ENCODE assay signal across 13 cellular contexts in the genomic region with DNA sequence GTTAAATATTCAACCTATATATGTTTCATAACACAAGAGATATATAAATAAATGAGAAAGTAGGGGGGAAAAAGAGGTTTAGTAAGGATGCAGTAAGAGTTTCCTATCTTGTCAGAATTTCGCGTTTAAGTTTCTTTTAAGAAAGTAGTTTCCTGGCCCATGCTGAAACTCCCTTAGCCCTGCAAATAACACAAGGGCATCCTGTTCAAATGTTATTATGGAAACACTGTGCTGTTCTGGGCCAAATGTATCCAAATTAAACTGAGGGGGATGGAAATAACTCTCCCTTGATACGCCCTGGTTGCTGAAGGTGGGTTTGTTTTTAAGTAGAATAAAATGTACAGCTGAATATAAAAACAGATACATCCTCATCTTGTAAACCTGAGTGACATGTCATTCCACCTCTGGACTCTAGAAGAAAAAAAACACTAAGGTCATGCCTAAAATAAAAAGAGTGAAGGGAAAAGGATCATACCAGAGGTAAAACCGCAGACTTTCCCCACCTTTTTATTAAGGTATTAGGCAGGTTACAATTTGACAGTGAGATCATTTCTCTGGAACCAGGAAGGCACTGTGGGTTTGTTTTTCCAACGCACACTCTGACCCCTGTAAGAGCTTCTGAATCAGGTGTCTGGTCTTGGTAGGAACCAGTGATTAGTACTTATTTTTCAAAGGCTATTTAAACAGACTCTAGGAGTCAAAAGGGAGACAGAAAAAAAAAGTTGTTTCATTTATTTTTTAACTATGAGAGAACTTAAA. TPM values are rescaled to one million over a fixed set of nuclear protein-coding genes. Genes with fewer than 3 reads are reported as not detected.
DNase-seq lines count a peak whose midpoint lies in the region; ATAC-seq, FAIRE-seq and TF ChIP-seq lines count a peak whose summit lies in the region.
"Had no signal": no experiment of that assay in that cellular context is flagged by ENCODE, and none has a peak within 500 bp of the region (broad histone marks: within the 10 kb centered on the region; RNA-seq: fewer than 3 reads in every experiment).

No MANE protein-coding gene starts in this region.

- H3K4me3 ChIP-seq in HEK293 (ENCODE audit: low read depth, low read length) (no peak overlapping the region), bronchial epithelial cell (ENCODE audit: low read depth, low read length) (no peak overlapping the region)

- POLR2A ChIA-PET in HEK293 (lab: Yijun Ruan, JAX), result no interaction called here

- peak overlapping the region; percentile 66 for H3K4me3 Mint-ChIP-seq in T-helper 2 cell treated with Interferon-gamma antibody and Interleukin-4, amounts not matched to agents 5 μg/mL and 100 μg/mL, for 36 hours
- peak overlapping the region; percentile 75 for H3K4me3 Mint-ChIP-seq in stimulated activated effector memory CD8-positive, alpha-beta T cell treated with anti-CD3 and anti-CD28 coated beads, Interleukin-12 subunit alpha, Interleukin-12 subunit beta, amount 100 ng/mL, for 72 hours

- H3K27ac Mint-ChIP-seq in T-helper 2 cell treated with Interferon-gamma antibody and Interleukin-4, amounts not matched to agents 5 μg/mL and 100 μg/mL, for 36 hours, result peak overlapping the region; percentile 73
- peak overlapping the region; percentile 93 for H3K27ac Mint-ChIP-seq in stimulated activated effector memory CD8-positive, alpha-beta T cell treated with anti-CD3 and anti-CD28 coated beads, Interleukin-12 subunit alpha, Interleukin-12 subunit beta, amount 100 ng/mL, for 72 hours

- H3K36me3 ChIP-seq in HEK293 (ENCODE audit: control insufficient read depth in 2 of 2, insufficient read depth in 1 of 2, low read length in 2 of 2), result no peaks in the 10 kb centered on the region
- H3K36me3 ChIP-seq in bronchial epithelial cell (ENCODE audit: control insufficient read depth, insufficient read depth, low read length), result no peaks in the 10 kb centered on the region
- H3K36me3 ChIP-seq: heart left ventricle had no signal

- no peaks in the 10 kb centered on the region for H3K27me3 ChIP-seq in bronchial epithelial cell (ENCODE audit: control insufficient read depth, insufficient read depth, low read length)
- H3K27me3 ChIP-seq: heart left ventricle had no signal

- DNase-seq in T-helper 2 cell treated with Interferon-gamma antibody and Interleukin-4, amounts not matched to agents 5 μg/mL and 100 μg/mL, for 36 hours (ENCODE audit: low spot score), result no peak
- DNase-seq in T-helper 2 cell, result no peak
- peak; percentile 5 for DNase-seq in bronchial epithelial cell (ENCODE audit: low read depth)
- peak in 1 of 2 donors; percentile 45 for DNase-seq in stimulated activated effector memory CD8-positive, alpha-beta T cell treated with anti-CD3 and anti-CD28 coated beads, Interleukin-12 subunit alpha, Interleukin-12 subunit beta, amount 100 ng/mL, for 72 hours (ENCODE audit: low spot score in 2 of 2)
- no peak for DNase-seq in DMS53 (lab: John Stamatoyannopoulos, UW)
- no peak for DNase-seq in SHP77 (lab: John Stamatoyannopoulos, UW)
- DNase-seq: heart left ventricle, KBM-7, left ventricle myocardium superior, NCI-H2029 treated with DMSO at 0.1 percent for 48 hours had no signal

- peaks cover 71% of the 10 kb centered on the region for H3K36me3 Mint-ChIP-seq in T-helper 2 cell treated with Interferon-gamma antibody and Interleukin-4, amounts not matched to agents 5 μg/mL and 100 μg/mL, for 36 hours (ENCODE audit: low read depth)
- no peaks in the 10 kb centered on the region for H3K36me3 Mint-ChIP-seq in stimulated activated effector memory CD8-positive, alpha-beta T cell treated with anti-CD3 and anti-CD28 coated beads, Interleukin-12 subunit alpha, Interleukin-12 subunit beta, amount 100 ng/mL, for 72 hours

- peaks cover 79% of the 10 kb centered on the region for H3K4me1 Mint-ChIP-seq in T-helper 2 cell treated with Interferon-gamma antibody and Interleukin-4, amounts not matched to agents 5 μg/mL and 100 μg/mL, for 36 hours (ENCODE audit: low read depth)
- H3K4me1 Mint-ChIP-seq in stimulated activated effector memory CD8-positive, alpha-beta T cell treated with anti-CD3 and anti-CD28 coated beads, Interleukin-12 subunit alpha, Interleukin-12 subunit beta, amount 100 ng/mL, for 72 hours, result peaks cover 91% of the 10 kb centered on the region

- H3K4me1 ChIP-seq in HEK293 (ENCODE audit: control insufficient read depth, insufficient read depth, low read length), result peaks cover 14% of the 10 kb centered on the region

- H3K9me3 ChIP-seq in HEK293 (ENCODE audit: control insufficient read depth, insufficient read depth, low read depth, low read length), result no peaks in the 10 kb centered on the region
- H3K9me3 ChIP-seq: heart left ventricle had no signal

- no peak for FAIRE-seq in bronchial epithelial cell (lab: Jason Lieb, UNC)
- FAIRE-seq: A204.1 had no signal

- no peaks in the 10 kb centered on the region for H3K9me3 Mint-ChIP-seq in T-helper 2 cell treated with Interferon-gamma antibody and Interleukin-4, amounts not matched to agents 5 μg/mL and 100 μg/mL, for 36 hours
- H3K9me3 Mint-ChIP-seq in stimulated activated effector memory CD8-positive, alpha-beta T cell treated with anti-CD3 and anti-CD28 coated beads, Interleukin-12 subunit alpha, Interleukin-12 subunit beta, amount 100 ng/mL, for 72 hours, result no peaks in the 10 kb centered on the region

- H3K27ac ChIP-seq in HEK293 (ENCODE audit: extremely low read depth, low read depth, low read length), result no peak overlapping the region

- no peak for ATAC-seq in stimulated activated effector memory CD8-positive, alpha-beta T cell treated with anti-CD3 and anti-CD28 coated beads, Interleukin-12 subunit alpha, Interleukin-12 subunit beta, amount 100 ng/mL, for 72 hours
- no peak for ATAC-seq in GM18868 (IDR thresholded peaks at IDR 0.05; ENCODE audit: unreplicated experiment)

- CTCF ChIA-PET in HEK293 (lab: Yijun Ruan, JAX), result interaction anchor here (0.7 to 1.1 kb wide), 2 partner anchors 20 to 41 kb away, joined by 3 read pairs; no protein-coding TSS in a partner anchor

- H3K27me3 Mint-ChIP-seq in T-helper 2 cell treated with Interferon-gamma antibody and Interleukin-4, amounts not matched to agents 5 μg/mL and 100 μg/mL, for 36 hours (ENCODE audit: low read depth), result no peaks in the 10 kb centered on the region

- TF ChIP-seq CTCF in HEK293 (tag by site-specific recombination; IDR thresholded peaks at IDR 0.05) (no peak), bronchial epithelial cell (IDR thresholded peaks at IDR 0.05; ENCODE audit: insufficient read depth, low read length, severe bottlenecking) (no peak)

TF ChIP-seq in HEK293, 187 proteins besides CTCF, POLR2A, EP300 and RAD21:
- TF ChIP-seq ZNF658 (tag by site-specific recombination; IDR thresholded peaks at IDR 0.05) (no peak), SP7 (tag by site-specific recombination; IDR thresholded peaks at IDR 0.05) (peak; percentile 46)

RNA-seq across cellular contexts. Expression of gene BCL2, which starts 16.7 kb away (rescaled TPM):
- 1.5 and 2.4 TPM in 2 replicates for total RNA-seq in bronchial epithelial cell
